18 cellular contexts compared by ENCODE assay signal in the genomic region with DNA sequence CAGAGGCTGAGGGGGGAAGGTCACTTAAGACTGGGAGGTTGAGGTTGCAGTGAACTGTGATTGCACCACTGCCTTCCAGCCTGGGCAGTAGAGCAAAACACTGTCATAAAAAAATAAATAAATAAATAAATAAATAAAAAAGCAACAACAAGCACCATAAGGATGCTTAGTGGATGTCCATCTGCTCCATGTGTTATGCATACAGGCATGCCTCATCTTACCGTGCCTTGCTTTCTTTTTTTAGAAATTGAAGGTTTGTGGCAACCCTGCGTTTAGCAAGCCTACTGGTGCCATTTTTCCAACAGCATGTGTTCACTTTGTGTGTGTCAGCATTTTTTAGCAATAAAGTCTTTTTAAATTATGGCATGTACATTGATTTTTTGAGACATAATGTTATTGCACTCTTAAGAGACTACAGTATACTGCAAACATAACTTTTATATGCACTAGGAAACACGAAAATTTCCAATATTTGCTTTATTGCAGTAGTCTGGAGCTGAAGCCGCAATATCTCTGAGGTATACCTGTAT.
DNase-seq lines count a peak whose midpoint lies in the region; ATAC-seq, FAIRE-seq and TF ChIP-seq lines count a peak whose summit lies in the region.
"Had no signal": no experiment of that assay in that cellular context is flagged by ENCODE, and none has a peak within 500 bp of the region (broad histone marks: within the 10 kb centered on the region; RNA-seq: fewer than 3 reads in every experiment).

No MANE protein-coding gene starts in this region.

- H3K4me1 ChIP-seq in pancreas = no peaks in the 10 kb centered on the region
- H3K4me1 ChIP-seq: BLaER1 had no signal

- DNase-seq in NCI-H2171 treated with DMSO at 0.1 percent for 48 hours (lab: John Stamatoyannopoulos, UW) = peak; percentile 23
- DNase-seq in NCI-H2171 (lab: John Stamatoyannopoulos, UW) = no peak
- DNase-seq in NCI-H1694 treated with DMSO at 0.1 percent for 48 hours (lab: John Stamatoyannopoulos, UW) = peak; percentile 54
- peak; percentile 86 for DNase-seq in cerebellum (ENCODE audit: low spot score)
- no peak for DNase-seq in SIG-M5 (lab: John Stamatoyannopoulos, UW)
- DNase-seq in anterior cingulate cortex (lab: John Stamatoyannopoulos, UW) = no peak
- DNase-seq in pancreas = no peak
- DNase-seq: CD4-positive, alpha-beta memory T cell; DMS153; DMS79; GF-D8; HFFc6 had no signal

- H3K27ac ChIP-seq in pancreas = no peak overlapping the region
- H3K27ac ChIP-seq: 22Rv1, BLaER1, HL-60 had no signal

- H3K36me3 ChIP-seq in pancreas = no peaks in the 10 kb centered on the region
- H3K36me3 ChIP-seq: BLaER1 had no signal

- no peak for ATAC-seq in pancreas
- ATAC-seq: GM23338, HCT116 had no signal

- intact Hi-C loops in pancreas (cut with DNase I) = no loop called here

- no peak overlapping the region for H3K4me3 ChIP-seq in pancreas
- H3K4me3 ChIP-seq: BLaER1, GM23338 had no signal

- TF ChIP-seq CTCF in pancreas (IDR thresholded peaks at IDR 0.05) = no peak

- H3K27me3 ChIP-seq in pancreas = no peaks in the 10 kb centered on the region
- H3K27me3 ChIP-seq: BLaER1 had no signal

- FAIRE-seq in pancreas (lab: Jason Lieb, UNC) = no peak
- FAIRE-seq: H54 had no signal

- H3K9me3 ChIP-seq in pancreas = no peaks in the 10 kb centered on the region
- H3K9me3 ChIP-seq: BLaER1 had no signal

- 91 to 94% methylated on average over 4 of the region's 4 CpGs for WGBS in pancreas, 2 donors

Comparison
In these comparisons a context has a peak if more than half of its experiments do, and no peak if none do; other contexts are left out.
1. DNase-seq: peak in NCI-H2171 treated with DMSO at 0.1 percent for 48 hours (single experiment), NCI-H1694 treated with DMSO at 0.1 percent for 48 hours (single experiment) and cerebellum (single experiment); none in NCI-H2171 (single experiment), SIG-M5 (single experiment), anterior cingulate cortex (0 of 58) and pancreas (0 of 6).